In genomic region chr15:64623347-64624024, GRCh38 we compare ENCODE assay signal across 11 cellular contexts.
DNase-seq lines count a peak whose midpoint lies in the region; ATAC-seq and TF ChIP-seq lines count a peak whose summit lies in the region.
"Had no signal": no experiment of that assay in that cellular context is flagged by ENCODE, and none has a peak within 500 bp of the region (broad histone marks: within the 10 kb centered on the region; RNA-seq: fewer than 3 reads in every experiment).

No MANE protein-coding gene starts in this region.

- H3K9me3 Mint-ChIP-seq in activated naive CD8-positive, alpha-beta T cell treated with anti-CD3 and anti-CD28 coated beads, Interleukin-2, amount 50 U/mL, for 24 hours = no peaks in the 10 kb centered on the region

- H3K4me1 ChIP-seq in DND-41 (ENCODE audit: insufficient read depth, low read length) = peaks cover 40% of the 10 kb centered on the region

- no peak overlapping the region for H3K4me3 ChIP-seq in DND-41 (ENCODE audit: low read depth in 1 of 2, low read length in 2 of 2)
- H3K4me3 ChIP-seq: right lobe of liver had no signal

- peaks cover 39% of the 10 kb centered on the region for H4K20me1 ChIP-seq in DND-41 (ENCODE audit: insufficient read depth, low read length)

- no peak for DNase-seq in DND-41
- DNase-seq in activated naive CD8-positive, alpha-beta T cell treated with anti-CD3 and anti-CD28 coated beads, Interleukin-2, amount 50 U/mL, for 24 hours = peak; percentile 52
- peak; percentile 54 for DNase-seq in stimulated activated CD4-positive, alpha-beta T cell treated with anti-CD3 and anti-CD28 coated beads, Interleukin-1b, Interleukin-23, amount 100 ng/mL, for 48 hours
- no peak for DNase-seq in NCI-H2171 treated with DMSO at 0.1 percent for 48 hours (lab: John Stamatoyannopoulos, UW)
- no peak for DNase-seq in DMS53 (lab: John Stamatoyannopoulos, UW)
- no peak for DNase-seq in DMS 273 treated with DMSO at 0.1 percent for 48 hours (lab: John Stamatoyannopoulos, UW)
- DNase-seq: NCI-H1417, right lobe of liver, trophoblast cell had no signal

- H3K79me2 ChIP-seq in DND-41 (ENCODE audit: insufficient read depth, low read length) = peaks cover 55% of the 10 kb centered on the region

- peak overlapping the region; percentile 67 for H3K27ac ChIP-seq in DND-41 (ENCODE audit: low read length)
- H3K27ac ChIP-seq in KOPT-K1 (ENCODE audit: low read depth, low read length, poor library complexity, severe bottlenecking) = peak overlapping the region; percentile 71
- H3K27ac ChIP-seq: right lobe of liver had no signal

- no peaks in the 10 kb centered on the region for H3K27me3 Mint-ChIP-seq in activated naive CD8-positive, alpha-beta T cell treated with anti-CD3 and anti-CD28 coated beads, Interleukin-2, amount 50 U/mL, for 24 hours

- no peak overlapping the region for H3K4me2 ChIP-seq in DND-41 (ENCODE audit: insufficient read depth, low read length)

- ATAC-seq in DND-41 (ENCODE audit: insufficient read depth, low read depth) (no peak), GM18502 (IDR thresholded peaks at IDR 0.05; ENCODE audit: poor library complexity, unreplicated experiment) (no peak)
- peak; percentile 85 for ATAC-seq in activated naive CD8-positive, alpha-beta T cell treated with anti-CD3 and anti-CD28 coated beads, Interleukin-2, amount 50 U/mL, for 24 hours

- peaks cover 7% of the 10 kb centered on the region for H3K36me3 Mint-ChIP-seq in activated naive CD8-positive, alpha-beta T cell treated with anti-CD3 and anti-CD28 coated beads, Interleukin-2, amount 50 U/mL, for 24 hours (ENCODE audit: low read depth)

- peak overlapping the region; percentile 50 for H3K4me3 Mint-ChIP-seq in activated naive CD8-positive, alpha-beta T cell treated with anti-CD3 and anti-CD28 coated beads, Interleukin-2, amount 50 U/mL, for 24 hours

- H3K36me3 ChIP-seq in DND-41 (ENCODE audit: insufficient read depth, low read length) = peaks cover 25% of the 10 kb centered on the region
- peaks cover 10% of the 10 kb centered on the region; the same call in 1 of the 2 replicates for H3K36me3 ChIP-seq in KOPT-K1 (ENCODE audit: insufficient read depth, low read length)
- H3K36me3 ChIP-seq: right lobe of liver had no signal

- H2AFZ ChIP-seq in DND-41 (ENCODE audit: low read depth, low read length) = no peak overlapping the region

- no peak overlapping the region for H3K9ac ChIP-seq in DND-41 (ENCODE audit: low read depth, low read length)

- H3K27ac Mint-ChIP-seq in activated naive CD8-positive, alpha-beta T cell treated with anti-CD3 and anti-CD28 coated beads, Interleukin-2, amount 50 U/mL, for 24 hours = peak overlapping the region; percentile 95

- H3K9me3 ChIP-seq in DND-41 (ENCODE audit: insufficient read depth, low read length, severe bottlenecking) (no peaks in the 10 kb centered on the region), KOPT-K1 (ENCODE audit: insufficient read depth, low read length, poor library complexity, severe bottlenecking) (no peaks in the 10 kb centered on the region)
- H3K9me3 ChIP-seq: right lobe of liver had no signal

- peaks cover 84% of the 10 kb centered on the region for H3K4me1 Mint-ChIP-seq in activated naive CD8-positive, alpha-beta T cell treated with anti-CD3 and anti-CD28 coated beads, Interleukin-2, amount 50 U/mL, for 24 hours

- H3K27me3 ChIP-seq in DND-41 (ENCODE audit: insufficient read depth, low read length, poor library complexity) = no peaks in the 10 kb centered on the region
- H3K27me3 ChIP-seq: right lobe of liver had no signal

- no peak for TF ChIP-seq CTCF in DND-41 (IDR thresholded peaks at IDR 0.05; ENCODE audit: borderline replicate concordance, extremely low read depth, low read length, poor library complexity, severe bottlenecking)

Comparison
In these comparisons a context has a peak if more than half of its experiments do, and no peak if none do; other contexts are left out.
1. DNase-seq: peak in activated naive CD8-positive, alpha-beta T cell treated with anti-CD3 and anti-CD28 coated beads, Interleukin-2, amount 50 U/mL, for 24 hours (single experiment) and stimulated activated CD4-positive, alpha-beta T cell treated with anti-CD3 and anti-CD28 coated beads, Interleukin-1b, Interleukin-23, amount 100 ng/mL, for 48 hours (single experiment); none in DND-41 (single experiment), NCI-H2171 treated with DMSO at 0.1 percent for 48 hours (single experiment), DMS53 (single experiment) and DMS 273 treated with DMSO at 0.1 percent for 48 hours (single experiment).